In genomic region chr3:109081746-109082510, GRCh38 we compare ENCODE assay signal across 2 cellular contexts.
A peak's percentile ranks its signal among the peaks of the same experiment; 100 is the strongest.
TF ChIP-seq lines count a peak whose summit lies in the region.

No MANE protein-coding gene starts in this region.

TF ChIP-seq in GM23338, 12 proteins besides CTCF, POLR2A, EP300 and RAD21:
- TF ChIP-seq NANOG (IDR thresholded peaks at IDR 0.05; ENCODE audit: borderline replicate concordance): no peak
- no peak for TF ChIP-seq ETS1 (IDR thresholded peaks at IDR 0.05)
- no peak for TF ChIP-seq POLR2AphosphoS5 (IDR thresholded peaks at IDR 0.05; ENCODE audit: low read depth)
- TF ChIP-seq ZNF462 (CRISPR knock-in tag; IDR thresholded peaks at IDR 0.05): no peak
- TF ChIP-seq STAT1 (IDR thresholded peaks at IDR 0.05; ENCODE audit: unreplicated experiment): no peak
- TF ChIP-seq ZNF331 (CRISPR knock-in tag; IDR thresholded peaks at IDR 0.05; ENCODE audit: low read depth): no peak
- TF ChIP-seq REST (IDR thresholded peaks at IDR 0.05; ENCODE audit: unreplicated experiment): no peak
- TF ChIP-seq ZNF114 (CRISPR knock-in tag; IDR thresholded peaks at IDR 0.05): no peak
- no peak for TF ChIP-seq EZH2 (IDR thresholded peaks at IDR 0.05; ENCODE audit: low read depth, unreplicated experiment)
- TF ChIP-seq JUNB (IDR thresholded peaks at IDR 0.05; ENCODE audit: unreplicated experiment): no peak
- no peak for TF ChIP-seq CREB1 (CRISPR knock-in tag; IDR thresholded peaks at IDR 0.05; ENCODE audit: low read depth)
- no peak for TF ChIP-seq EZH2phosphoT487 (IDR thresholded peaks at IDR 0.05; ENCODE audit: unreplicated experiment)

TF ChIP-seq in IMR-90, 13 proteins besides CTCF, POLR2A, EP300 and RAD21:
- no peak for TF ChIP-seq MAFK (IDR thresholded peaks at IDR 0.05; ENCODE audit: low read depth, low read length)
- TF ChIP-seq SMC3 (IDR thresholded peaks at IDR 0.05; ENCODE audit: low read depth, low read length): peak; percentile 54
